Comparison of ENCODE assay signal across 8 cellular contexts in genomic region chr20:63864978-63865640, GRCh38. TPM values are rescaled to one million over a fixed set of nuclear protein-coding genes. Genes with fewer than 3 reads are reported as not detected.
DNase-seq lines count a peak whose midpoint lies in the region; ATAC-seq and TF ChIP-seq lines count a peak whose summit lies in the region.

TSS of gene TPD52L2 (plus strand) at chr20:63865270. CDS start at chr20:63865366, 96 bp downstream.

- peak within 1 kb of the TSS; percentile 89 to 95 for H3K27ac ChIP-seq in testis

- DNase-seq in NCI-H1105 (lab: John Stamatoyannopoulos, UW) (peak; percentile 99), SKM-1 treated with dmso at 0.1 percent for 144 hours (lab: John Stamatoyannopoulos, UW; ENCODE audit: unreplicated experiment) (peak; percentile 98), glomerular visceral epithelial cell (ENCODE audit: extremely low spot score) (peak; percentile 100), omental fat pad (ENCODE audit: low spot score) (peak; percentile 93), testis (peak; percentile 100)

- ATAC-seq in HG02610 (IDR thresholded peaks at IDR 0.05; ENCODE audit: unreplicated experiment) (peak; percentile 77), omental fat pad (ENCODE audit: low FRiP score) (peak; percentile 88)

- H3K4me1 ChIP-seq in testis = peaks cover 11% of the 10 kb centered on the region

- no peaks in the 10 kb centered on the region for H3K27me3 ChIP-seq in testis

- peaks cover 3% of the 10 kb centered on the region for H3K36me3 Mint-ChIP-seq in activated naive CD8-positive, alpha-beta T cell

- H3K27ac Mint-ChIP-seq in activated naive CD8-positive, alpha-beta T cell = peak within 1 kb of the TSS; percentile 97

- no peaks in the 10 kb centered on the region for H3K36me3 ChIP-seq in testis (ENCODE audit: low read depth, missing control alignments)

- peak within 1 kb of the TSS; percentile 93 for H3K4me3 Mint-ChIP-seq in activated naive CD8-positive, alpha-beta T cell

- H3K9me3 Mint-ChIP-seq in activated naive CD8-positive, alpha-beta T cell (ENCODE audit: low read depth) = no peaks in the 10 kb centered on the region

- peaks cover 24% of the 10 kb centered on the region for H3K4me1 Mint-ChIP-seq in activated naive CD8-positive, alpha-beta T cell (ENCODE audit: low read depth)

- TF ChIP-seq CTCF in omental fat pad (IDR thresholded peaks at IDR 0.05) (no peak), testis (IDR thresholded peaks at IDR 0.05) (no peak)

- no peaks in the 10 kb centered on the region for H3K27me3 Mint-ChIP-seq in activated naive CD8-positive, alpha-beta T cell

- H3K4me3 ChIP-seq in GM08714 (ENCODE audit: low read length) (peak within 1 kb of the TSS; percentile 84), testis (peak within 1 kb of the TSS; percentile 93 to 97)

- peak; percentile 63 for TF ChIP-seq POLR2A in testis (IDR thresholded peaks at IDR 0.05)

- WGBS in testis, 2 donors = 0% methylated on average over 13 to 67 of the region's 68 CpGs

- intact Hi-C loops in testis (cut with DNase I; ENCODE audit: low total_unique reads) = no loop called here

- no peaks in the 10 kb centered on the region for H3K9me3 ChIP-seq in testis

RNA-seq across cellular contexts. Expression of gene TPD52L2, which starts in this region (rescaled TPM):
- 100 to 1,000 TPM; 102 to 131 (median 113) TPM for total RNA-seq in omental fat pad
- total RNA-seq in testis = 100 to 1,000 TPM; 100 to 132 TPM
- polyA plus RNA-seq in testis (ENCODE audit: insufficient read depth, low read depth, low replicate concordance) = 89.9 TPM

Comparison
In these comparisons a context has a peak if more than half of its experiments do, and no peak if none do; other contexts are left out.
1. Peak in every context shown above with its lines: DNase-seq, ATAC-seq, H3K4me3 ChIP-seq and H3K27ac ChIP-seq.